In genomic region chr16:55294947-55295346, GRCh38 we compare ENCODE assay signal across 16 cellular contexts. TPM values are rescaled to one million over a fixed set of nuclear protein-coding genes. Genes with fewer than 3 reads are reported as not detected.
DNase-seq lines count a peak whose midpoint lies in the region; ATAC-seq and TF ChIP-seq lines count a peak whose summit lies in the region.
"Had no signal": no experiment of that assay in that cellular context is flagged by ENCODE, and none has a peak within 500 bp of the region (broad histone marks: within the 10 kb centered on the region; RNA-seq: fewer than 3 reads in every experiment).

No MANE protein-coding gene starts in this region.

- H3K36me3 ChIP-seq in neuron (ENCODE audit: insufficient read depth, low read length) (no peaks in the 10 kb centered on the region), right lobe of liver (no peaks in the 10 kb centered on the region)

- intact Hi-C loops in right lobe of liver (cut with DNase I) = no loop called here

- in situ Hi-C loops in Caki2 (cut with HindIII; ENCODE audit: low pct_unique_long_range_greater_than_20kb, low sequenced_read_pairs) = no loop called here

- H3K9me3 ChIP-seq in neuron (ENCODE audit: low read length) = peaks cover 4% of the 10 kb centered on the region
- no peaks in the 10 kb centered on the region for H3K9me3 ChIP-seq in right lobe of liver

- ATAC-seq in HG03354 (IDR thresholded peaks at IDR 0.05; ENCODE audit: poor library complexity, severe bottlenecking, unreplicated experiment) = peak; percentile 70
- ATAC-seq in esophagus mucosa = peak; percentile 23
- ATAC-seq in GM18502 (IDR thresholded peaks at IDR 0.05; ENCODE audit: poor library complexity, unreplicated experiment) = no peak
- ATAC-seq in right lobe of liver = no peak
- no peak for ATAC-seq in GM21526 (IDR thresholded peaks at IDR 0.05; ENCODE audit: low FRiP score, unreplicated experiment)

- H3K4me3 ChIP-seq in neuron (ENCODE audit: low read length) = no peak overlapping the region
- H3K4me3 ChIP-seq in right lobe of liver = no peak overlapping the region

- H3K4me1 ChIP-seq in neuron (ENCODE audit: insufficient read depth, low read length) (peaks cover 18% of the 10 kb centered on the region), right lobe of liver (no peaks in the 10 kb centered on the region)

- 69% methylated on average over 4 of the region's 4 CpGs for WGBS in right lobe of liver (ENCODE audit: insufficient coverage, low coverage, low lambda C conversion rate, missing lambda C conversion rate)

- peak overlapping the region; percentile 16 for H2AFZ ChIP-seq in neuron (ENCODE audit: low read depth, low read length)

- DNase-seq in Caki2 (ENCODE audit: low read depth) (peak; percentile 75), right lobe of liver (no peak), OCI-M2 (lab: John Stamatoyannopoulos, UW; ENCODE audit: unreplicated experiment) (no peak)
- DNase-seq: activated CD4-positive, alpha-beta T cell treated with anti-CD3 and anti-CD28 coated beads, Interleukin-2, amount 10 ng/mL, durations not matched to agents 7 days and 5 days; activated naive CD8-positive, alpha-beta T cell treated with anti-CD3 and anti-CD28 coated beads, Interleukin-2, amount 10 ng/mL, durations not matched to agents 7 days and 5 days; activated T-cell treated with anti-CD3 and anti-CD28 coated beads, Interleukin-2, amount 50 U/mL, for 24 hours; cerebellar nuclear complex; DMS79; NCI-H1092; substantia nigra; T-helper 9 cell had no signal

- TF ChIP-seq CTCF in right lobe of liver (IDR thresholded peaks at IDR 0.05) = no peak

- H3K27me3 ChIP-seq in neuron (ENCODE audit: insufficient read depth, low read length) (no peaks in the 10 kb centered on the region), right lobe of liver (no peaks in the 10 kb centered on the region)

- no peak for TF ChIP-seq POLR2A in right lobe of liver (IDR thresholded peaks at IDR 0.05)

- no peak overlapping the region for H3K27ac ChIP-seq in right lobe of liver

RNA-seq across cellular contexts. Expression of gene IRX6, which starts 29.1 kb away (rescaled TPM):
- total RNA-seq in Caki2 (2014; rRNA removed; shearing (Covaris generic); ENCODE audit: low replicate concordance) = 0.10 TPM in 1 of 2 replicates, not detected in the other
- total RNA-seq in esophagus mucosa (0.08 TPM), right lobe of liver (not detected)
- total RNA-seq: activated CD4-positive, alpha-beta T cell treated with anti-CD3 and anti-CD28 coated beads, Interleukin-2, amount 10 ng/mL, durations not matched to agents 7 days and 5 days; activated naive CD8-positive, alpha-beta T cell treated with anti-CD3 and anti-CD28 coated beads, Interleukin-2, amount 10 ng/mL, durations not matched to agents 7 days and 5 days had no signal

Comparison
In these comparisons a context has a peak if more than half of its experiments do, and no peak if none do; other contexts are left out.
1. ATAC-seq: peak in HG03354 (single experiment) and esophagus mucosa (single experiment); none in GM18502 (single experiment), right lobe of liver (0 of 4) and GM21526 (single experiment).